In the genomic region with DNA sequence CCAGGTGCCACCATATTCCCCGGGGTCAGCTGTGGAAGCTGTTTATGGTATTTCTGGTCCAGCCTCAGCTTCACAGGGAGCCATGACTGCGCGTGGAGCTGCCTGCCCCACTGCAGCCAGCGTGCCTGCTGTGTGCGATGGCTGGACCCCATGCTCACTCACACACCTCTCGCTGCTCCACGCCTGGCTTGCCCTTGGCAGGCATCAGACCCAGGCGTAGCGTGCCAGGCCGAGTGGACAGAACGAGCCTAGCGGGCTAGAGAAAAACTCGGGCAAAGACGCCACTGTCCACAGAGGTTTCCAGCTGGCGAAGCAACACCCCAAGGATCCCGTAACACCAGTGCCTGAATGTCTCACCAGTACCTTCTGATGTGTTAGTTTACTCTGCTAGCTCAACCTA, we compare ENCODE assay signal across 14 cellular contexts. TPM values are rescaled to one million over a fixed set of nuclear protein-coding genes. Genes with fewer than 3 reads are reported as not detected.
DNase-seq lines count a peak whose midpoint lies in the region; ATAC-seq and TF ChIP-seq lines count a peak whose summit lies in the region.
"Had no signal": no experiment of that assay in that cellular context is flagged by ENCODE, and none has a peak within 500 bp of the region (broad histone marks: within the 10 kb centered on the region; RNA-seq: fewer than 3 reads in every experiment).

No MANE protein-coding gene starts in this region.

- no peaks in the 10 kb centered on the region for H3K9me3 ChIP-seq in Karpas-422 (ENCODE audit: low read length)
- H3K9me3 ChIP-seq: A549 had no signal

- H3K4me3 ChIP-seq in Karpas-422 (ENCODE audit: low read length) (no peak overlapping the region; the same call in 1 of the 2 replicates), dorsolateral prefrontal cortex (no peak overlapping the region)
- H3K4me3 ChIP-seq: A549 had no signal

- peaks cover 6% of the 10 kb centered on the region; the same call in 1 of the 2 replicates for H3K79me2 ChIP-seq in Karpas-422 (ENCODE audit: low read length)

- no peaks in the 10 kb centered on the region for H3K9me3 Mint-ChIP-seq in activated B cell treated with CpG ODN at 0.5 μM for 24 hours
- H3K9me3 Mint-ChIP-seq in memory B cell, result peaks cover 1% of the 10 kb centered on the region
- H3K9me3 Mint-ChIP-seq: CD8-positive, alpha-beta T cell had no signal

- POLR2A ChIA-PET in activated B cell treated with CpG ODN at 0.5 μM for 24 hours (lab: Charles Lee), result interaction anchor here (0.8 to 1.3 kb wide), 5 partner anchors 10 to 140 kb away, joined by 4 to 11 read pairs (median 7); partner anchors contain the start of gene REL

- CTCF ChIA-PET in activated B cell treated with CpG ODN at 0.5 μM for 24 hours (lab: Charles Lee), result interaction anchor here (1.0 kb wide), 1 partner anchor 12 kb away, joined by 4 read pairs; no protein-coding TSS in a partner anchor

- H3K4me1 Mint-ChIP-seq in activated B cell treated with CpG ODN at 0.5 μM for 24 hours (peaks cover 88% of the 10 kb centered on the region), memory B cell (peaks cover 45% of the 10 kb centered on the region)

- H3K27ac ChIP-seq in Karpas-422 (ENCODE audit: low read length) (peak overlapping the region; percentile 95), dorsolateral prefrontal cortex (no peak overlapping the region)
- H3K27ac ChIP-seq: A549 had no signal

- no peaks in the 10 kb centered on the region for H4K20me1 ChIP-seq in Karpas-422 (ENCODE audit: insufficient read depth, low read depth, low read length)

- intact Hi-C loops in activated B cell treated with CpG ODN at 0.5 μM for 24 hours (cut with micrococcal nuclease), result no loop called here
- intact Hi-C loops in Right ventricle myocardium superior (cut with DNase I), result no loop called here
- intact Hi-C loops in dorsolateral prefrontal cortex (cut with DNase I), result no loop called here

- H3K9me2 ChIP-seq in Karpas-422 (replicated peaks; ENCODE audit: insufficient read depth, low read length), result no peaks in the 10 kb centered on the region

- H3K36me3 Mint-ChIP-seq in activated B cell treated with CpG ODN at 0.5 μM for 24 hours (ENCODE audit: low read depth) (no peaks in the 10 kb centered on the region), memory B cell (peaks cover 2% of the 10 kb centered on the region)

- H3K4me3 Mint-ChIP-seq in activated B cell treated with CpG ODN at 0.5 μM for 24 hours (no peak overlapping the region), memory B cell (no peak overlapping the region)
- H3K4me3 Mint-ChIP-seq: CD14-positive monocyte; CD8-positive, alpha-beta T cell had no signal

- no peaks in the 10 kb centered on the region for H3K27me3 ChIP-seq in Karpas-422 (ENCODE audit: low read length)
- H3K27me3 ChIP-seq in dorsolateral prefrontal cortex, result no peaks in the 10 kb centered on the region

- H3K27me3 Mint-ChIP-seq in activated B cell treated with CpG ODN at 0.5 μM for 24 hours (no peaks in the 10 kb centered on the region), memory B cell (no peaks in the 10 kb centered on the region)

- H3K27ac Mint-ChIP-seq in activated B cell treated with CpG ODN at 0.5 μM for 24 hours, result peak overlapping the region; percentile 46
- H3K27ac Mint-ChIP-seq in memory B cell, result peak overlapping the region; percentile 97
- H3K27ac Mint-ChIP-seq: CD14-positive monocyte; CD8-positive, alpha-beta T cell had no signal

- ATAC-seq in activated B cell treated with CpG ODN at 0.5 μM for 24 hours (ENCODE audit: low read depth) (no peak), memory B cell (ENCODE audit: low read depth) (no peak), Right ventricle myocardium superior (ENCODE audit: poor library complexity) (no peak), GM21528 (IDR thresholded peaks at IDR 0.05; ENCODE audit: low FRiP score, unreplicated experiment) (no peak)
- ATAC-seq: CD8-positive, alpha-beta T cell; HCT116 had no signal

- no peaks in the 10 kb centered on the region for H3K36me3 ChIP-seq in Karpas-422 (ENCODE audit: insufficient read depth, low read length)

- DNase-seq in Karpas-422 (no peak), activated B cell treated with CpG ODN at 0.5 μM for 24 hours (no peak), memory B cell (ENCODE audit: low spot score in 2 of 2) (no peak), Right ventricle myocardium superior (no peak), dorsolateral prefrontal cortex (no peak)
- DNase-seq: CD8-positive, alpha-beta T cell; COR-L47; DMS153; DMS79 treated with DMSO at 0.1 percent for 48 hours; GDM1 had no signal

- no peak overlapping the region for H3K9ac ChIP-seq in Karpas-422 (ENCODE audit: low read length)

- H3K4me1 ChIP-seq in Karpas-422 (ENCODE audit: low read length), result peaks cover 85% of the 10 kb centered on the region
- H3K4me1 ChIP-seq: A549 had no signal

- H3K4me2 ChIP-seq in Karpas-422 (ENCODE audit: low read depth, low read length, poor library complexity, severe bottlenecking), result peak overlapping the region; percentile 92
- H3K4me2 ChIP-seq: A549 had no signal

- H2AFZ ChIP-seq in Karpas-422 (ENCODE audit: low read length), result no peak overlapping the region

- TF ChIP-seq CTCF in activated B cell treated with CpG ODN at 0.5 μM for 24 hours (IDR thresholded peaks at IDR 0.05), result no peak
- no peak for TF ChIP-seq CTCF in dorsolateral prefrontal cortex (IDR thresholded peaks at IDR 0.05 in 54 of 56, conservative IDR thresholded peaks at IDR 0.05 in 2 of 56; ENCODE audit: low read depth in 1 of 56, partially characterized antibody in 56 of 56)

RNA-seq across cellular contexts. Expression of gene PEX13, which starts 42.9 kb away (rescaled TPM):
- 17.4 and 32.6 TPM in 2 replicates for total RNA-seq in Karpas-422 (2014; rRNA removed; shearing (Covaris generic); ENCODE audit: low replicate concordance)
- total RNA-seq in activated B cell treated with CpG ODN at 0.5 μM for 24 hours (14.4 and 17.8 TPM in 2 replicates), Right ventricle myocardium superior (19.5 TPM), dorsolateral prefrontal cortex (10 to 100 TPM; 14.1 to 28.7 (median 21.0) TPM)

RNA-seq across cellular contexts. Expression of gene PUS10, which starts 43.4 kb away (rescaled TPM):
- total RNA-seq in Karpas-422 (2014; rRNA removed; shearing (Covaris generic); ENCODE audit: low replicate concordance), result 11.8 and 18.8 TPM in 2 replicates
- total RNA-seq in activated B cell treated with CpG ODN at 0.5 μM for 24 hours (7.0 and 7.8 TPM in 2 replicates), Right ventricle myocardium superior (5.0 TPM), dorsolateral prefrontal cortex (10 to 100 TPM in 27 of 120 experiments, 1 to 10 TPM in 93; 3.8 to 15.1 (median 8.0) TPM)
